ENCODE assay signal across 8 cellular contexts in genomic region chr7:65239707-65240352, GRCh38.
A peak's percentile ranks its signal among the peaks of the same experiment; 100 is the strongest.
DNase-seq lines count a peak whose midpoint lies in the region; ATAC-seq and TF ChIP-seq lines count a peak whose summit lies in the region.

No MANE protein-coding gene starts in this region.

- H3K4ac ChIP-seq in H9 (ENCODE audit: low read depth, low read length) = no peak overlapping the region

- no peaks in the 10 kb centered on the region for H3K36me3 Mint-ChIP-seq in H9 (ENCODE audit: insufficient read depth in 1 of 3, low read depth in 3 of 3)
- no peaks in the 10 kb centered on the region for H3K36me3 Mint-ChIP-seq in activated CD8-positive, alpha-beta T cell treated with anti-CD3 and anti-CD28 coated beads for 36 hours (ENCODE audit: low read depth)

- intact Hi-C loops in activated CD8-positive, alpha-beta T cell treated with anti-CD3 and anti-CD28 coated beads for 36 hours (cut with micrococcal nuclease) = no loop called here
- intact Hi-C loops in right cardiac atrium (cut with DNase I) = no loop called here
- intact Hi-C loops in sigmoid colon (cut with DNase I) = no loop called here

- ATAC-seq in activated CD8-positive, alpha-beta T cell treated with anti-CD3 and anti-CD28 coated beads for 36 hours = no peak
- ATAC-seq in right cardiac atrium (peak; percentile 92 to 95), HG03432 (IDR thresholded peaks at IDR 0.05; ENCODE audit: unreplicated experiment) (no peak)

- H4K20me1 ChIP-seq in H9 (ENCODE audit: control insufficient read depth, insufficient read depth, insufficient read length) = no peaks in the 10 kb centered on the region

- TF ChIP-seq EP300 in sigmoid colon (IDR thresholded peaks at IDR 0.05) = no peak

- H3K27me3 ChIP-seq in H9 (ENCODE audit: insufficient read depth, low read length) (no peaks in the 10 kb centered on the region), right cardiac atrium (ENCODE audit: control insufficient read depth, insufficient read depth) (no peaks in the 10 kb centered on the region), sigmoid colon (peaks cover 3 to 39% (median 9%) of the 10 kb centered on the region in 3 donors)

- peak overlapping the region; percentile 40 for H3K4me3 ChIP-seq in right cardiac atrium (ENCODE audit: low read length)
- peak overlapping the region; percentile 5 to 53 (median 44) for H3K4me3 ChIP-seq in sigmoid colon

- H3K4me2 ChIP-seq in H9 (ENCODE audit: insufficient read depth, insufficient read length, low read length) = peak overlapping the region; percentile 36

- peak overlapping the region; percentile 95 for H3K14ac ChIP-seq in H9 (ENCODE audit: insufficient read depth, low read length)

- POLR2A ChIA-PET in activated CD8-positive, alpha-beta T cell treated with anti-CD3 and anti-CD28 coated beads for 36 hours (lab: Charles Lee) = no interaction called here

- no peak overlapping the region for H3K56ac ChIP-seq in H9 (ENCODE audit: insufficient read length, low read depth, low read length)

- H3K27me3 Mint-ChIP-seq in H9 (ENCODE audit: low read depth) = peaks cover 5% of the 10 kb centered on the region
- peaks cover 14% of the 10 kb centered on the region for H3K27me3 Mint-ChIP-seq in activated CD8-positive, alpha-beta T cell treated with anti-CD3 and anti-CD28 coated beads for 36 hours

- H3K9ac ChIP-seq in H9 (ENCODE audit: extremely low read depth, insufficient read length, low read length) = peak overlapping the region; percentile 6

- no peak overlapping the region for H2BK15ac ChIP-seq in H9 (ENCODE audit: low read depth, low read length)

- peak overlapping the region; percentile 79 for H3K18ac ChIP-seq in H9 (ENCODE audit: insufficient read length, low read depth, low read length)

- no peak overlapping the region for H2BK12ac ChIP-seq in H9 (ENCODE audit: insufficient read length, low read depth, low read length)

- no peak overlapping the region for H2BK20ac ChIP-seq in H9 (ENCODE audit: low read depth, low read length, poor library complexity, severe bottlenecking)

- no peaks in the 10 kb centered on the region for H3K36me3 ChIP-seq in sigmoid colon

- DNase-seq in 8988T (peak; percentile 43), H9 (peak; percentile 89), right cardiac atrium (peak; percentile 50 to 81 (median 75)), sigmoid colon (no peak)
- no peak for DNase-seq in activated CD8-positive, alpha-beta T cell treated with anti-CD3 and anti-CD28 coated beads for 36 hours
- DNase-seq in activated CD8-positive, alpha-beta memory T cell treated with anti-CD3 and anti-CD28 coated beads, Interleukin-2, amount 50 U/mL, for 4 hours = no peak
- no peak for DNase-seq in NK-92 treated with Interleukin-12 subunit alpha and Interleukin-12 subunit beta, amount 100 ng/mL, for 24 hours (lab: John Stamatoyannopoulos, UW)

- no peaks in the 10 kb centered on the region for H3K79me2 ChIP-seq in H9 (ENCODE audit: insufficient read depth, low read length)

- H4K91ac ChIP-seq in H9 (ENCODE audit: insufficient read length, low read depth, low read length) = no peak overlapping the region

- H4K8ac ChIP-seq in H9 (replicated peaks; ENCODE audit: insufficient read length, low read depth, low read length) = no peak overlapping the region

- peak overlapping the region; percentile 63 to 80 for H3K4me3 Mint-ChIP-seq in H9
- peak overlapping the region; percentile 35 for H3K4me3 Mint-ChIP-seq in activated CD8-positive, alpha-beta T cell treated with anti-CD3 and anti-CD28 coated beads for 36 hours

- no peaks in the 10 kb centered on the region for H3K79me1 ChIP-seq in H9 (ENCODE audit: insufficient read depth, low read depth, low read length, poor library complexity, severe bottlenecking)

- H3K4me1 ChIP-seq in H9 (ENCODE audit: insufficient read depth, low read length) (0 out of 2 replicates have a peak, but pooled peaks cover 3% of the 10 kb centered on the region), right cardiac atrium (ENCODE audit: control insufficient read depth, insufficient read depth, low read length) (no peaks in the 10 kb centered on the region), sigmoid colon (peaks cover 0 to 10% (median 7%) of the 10 kb centered on the region in 4 donors)

- H2AK5ac ChIP-seq in H9 (ENCODE audit: insufficient read length, low read length) = no peak overlapping the region

- H2BK120ac ChIP-seq in H9 (ENCODE audit: low read depth, low read length, poor library complexity, severe bottlenecking) = no peak overlapping the region

- H3K9me3 ChIP-seq in H9 (ENCODE audit: control insufficient read depth, low read depth, low read length) (no peaks in the 10 kb centered on the region), right cardiac atrium (ENCODE audit: control insufficient read depth, low read length) (no peaks in the 10 kb centered on the region), sigmoid colon (no peaks in the 10 kb centered on the region)

- no peak for TF ChIP-seq POLR2A in sigmoid colon (IDR thresholded peaks at IDR 0.05)

- H3K23ac ChIP-seq in H9 (ENCODE audit: insufficient read length, low read depth, low read length) = no peak overlapping the region

- no peak overlapping the region for H3T11ph ChIP-seq in H9 (ENCODE audit: low read length)

- peaks cover 4% of the 10 kb centered on the region for H3K23me2 ChIP-seq in H9 (ENCODE audit: insufficient read length, low read depth, low read length, poor library complexity, severe bottlenecking)

- H3K9me3 Mint-ChIP-seq in H9 = no peaks in the 10 kb centered on the region
- no peaks in the 10 kb centered on the region for H3K9me3 Mint-ChIP-seq in activated CD8-positive, alpha-beta T cell treated with anti-CD3 and anti-CD28 coated beads for 36 hours

- WGBS in H9 (ENCODE audit: extremely low coverage, insufficient read length, low lambda C conversion rate) = no CpG with 5 or more reads among the region's 52 CpGs
- WGBS in right cardiac atrium = 1% methylated on average over 52 of the region's 52 CpGs
- 3% methylated on average over 52 of the region's 52 CpGs for WGBS in sigmoid colon, 2 donors

- no peak overlapping the region for H4K5ac ChIP-seq in H9 (ENCODE audit: insufficient read length, low read depth, low read length)

- no peak overlapping the region; a peak in 2 of 7 replicates for H3K27ac Mint-ChIP-seq in H9
- no peak overlapping the region for H3K27ac Mint-ChIP-seq in activated CD8-positive, alpha-beta T cell treated with anti-CD3 and anti-CD28 coated beads for 36 hours

- peaks cover 14 to 25% of the 10 kb centered on the region in 2 experiments for H3K4me1 Mint-ChIP-seq in H9
- no peaks in the 10 kb centered on the region for H3K4me1 Mint-ChIP-seq in activated CD8-positive, alpha-beta T cell treated with anti-CD3 and anti-CD28 coated beads for 36 hours (ENCODE audit: low read depth)

- no peak overlapping the region for H2BK5ac ChIP-seq in H9 (ENCODE audit: insufficient read length, low read length)

- no peak overlapping the region for H2AFZ ChIP-seq in H9 (ENCODE audit: low read length)

- H3K27ac ChIP-seq in H9 (ENCODE audit: insufficient read length, low read depth, low read length) = no peak overlapping the region
- no peak overlapping the region for H3K27ac ChIP-seq in right cardiac atrium (ENCODE audit: low read length)
- H3K27ac ChIP-seq in sigmoid colon = no peak overlapping the region

- no peak; the same call in 1 of the 3 replicates for TF ChIP-seq CTCF in H9 (conservative IDR thresholded peaks at IDR 0.05)
- no peak for TF ChIP-seq CTCF in activated CD8-positive, alpha-beta T cell treated with anti-CD3 and anti-CD28 coated beads for 36 hours (IDR thresholded peaks at IDR 0.05)
- TF ChIP-seq CTCF in sigmoid colon (IDR thresholded peaks at IDR 0.05) = no peak

- CTCF ChIA-PET in activated CD8-positive, alpha-beta T cell treated with anti-CD3 and anti-CD28 coated beads for 36 hours (lab: Charles Lee) = no interaction called here

Comparison
In these comparisons a context has a peak if more than half of its experiments do, and no peak if none do; other contexts are left out.
1. DNase-seq: peak in 8988T (single experiment), H9 (single experiment) and right cardiac atrium (3 of 3); none in activated CD8-positive, alpha-beta T cell treated with anti-CD3 and anti-CD28 coated beads for 36 hours (single experiment), sigmoid colon (single experiment), activated CD8-positive, alpha-beta memory T cell treated with anti-CD3 and anti-CD28 coated beads, Interleukin-2, amount 50 U/mL, for 4 hours (single experiment) and NK-92 treated with Interleukin-12 subunit alpha and Interleukin-12 subunit beta, amount 100 ng/mL, for 24 hours (single experiment).
2. ATAC-seq: peak in right cardiac atrium (2 of 2); none in activated CD8-positive, alpha-beta T cell treated with anti-CD3 and anti-CD28 coated beads for 36 hours (single experiment) and HG03432 (single experiment).